8 cellular contexts compared by ENCODE assay signal in genomic region chr7:26151953-26152781, GRCh38. TPM values are rescaled to one million over a fixed set of nuclear protein-coding genes. Genes with fewer than 3 reads are reported as not detected.
DNase-seq lines count a peak whose midpoint lies in the region; ATAC-seq, FAIRE-seq and TF ChIP-seq lines count a peak whose summit lies in the region.

TSS of gene NFE2L3 (plus strand) at chr7:26152198. CDS start at chr7:26152499, 301 bp downstream.

- H3K9me3 Mint-ChIP-seq in T-helper 2 cell treated with Interferon-gamma antibody and Interleukin-4, amounts not matched to agents 5 μg/mL and 100 μg/mL, for 36 hours: no peaks in the 10 kb centered on the region
- H3K9me3 Mint-ChIP-seq in astrocyte (ENCODE audit: unreplicated experiment): peaks cover 3% of the 10 kb centered on the region

- peaks cover 9% of the 10 kb centered on the region for H3K27me3 ChIP-seq in astrocyte (ENCODE audit: insufficient read depth, low read length)

- H2AFZ ChIP-seq in astrocyte (ENCODE audit: low read depth, low read length): peak within 1 kb of the TSS; percentile 70

- H3K36me3 Mint-ChIP-seq in T-helper 2 cell treated with Interferon-gamma antibody and Interleukin-4, amounts not matched to agents 5 μg/mL and 100 μg/mL, for 36 hours (ENCODE audit: low read depth): peaks cover 4% of the 10 kb centered on the region
- H3K36me3 Mint-ChIP-seq in astrocyte (ENCODE audit: low read depth, unreplicated experiment): no peaks in the 10 kb centered on the region

- peaks cover 5% of the 10 kb centered on the region for H4K20me1 ChIP-seq in astrocyte (ENCODE audit: insufficient read depth, low read length)

- peak; percentile 8 for TF ChIP-seq CTCF in GM13977 (IDR thresholded peaks at IDR 0.05; ENCODE audit: extremely low read depth, insufficient read depth, missing control alignments)
- no peak for TF ChIP-seq CTCF in astrocyte (IDR thresholded peaks at IDR 0.05; ENCODE audit: insufficient read depth, low read depth, low read length)

- peak within 1 kb of the TSS; percentile 57 for H3K4me3 ChIP-seq in astrocyte (ENCODE audit: insufficient read depth, low read depth, low read length)

- in situ Hi-C loops in GM13977 (cut with MboI; ENCODE audit: low pct_unique_long_range_greater_than_20kb, low sequenced_read_pairs, unreplicated experiment): no loop called here

- H3K4me1 Mint-ChIP-seq in T-helper 2 cell treated with Interferon-gamma antibody and Interleukin-4, amounts not matched to agents 5 μg/mL and 100 μg/mL, for 36 hours (ENCODE audit: low read depth): peaks cover 43% of the 10 kb centered on the region
- peaks cover 31% of the 10 kb centered on the region for H3K4me1 Mint-ChIP-seq in astrocyte (ENCODE audit: low read depth, unreplicated experiment)

- H3K9ac ChIP-seq in astrocyte (ENCODE audit: low read length): peak within 1 kb of the TSS; percentile 70

- H3K4me3 Mint-ChIP-seq in T-helper 2 cell treated with Interferon-gamma antibody and Interleukin-4, amounts not matched to agents 5 μg/mL and 100 μg/mL, for 36 hours: peak within 1 kb of the TSS; percentile 95
- peak within 1 kb of the TSS; percentile 94 for H3K4me3 Mint-ChIP-seq in astrocyte (ENCODE audit: unreplicated experiment)

- H3K9me3 ChIP-seq in astrocyte (ENCODE audit: insufficient read depth, low read depth, low read length): no peaks in the 10 kb centered on the region

- H3K4me2 ChIP-seq in astrocyte (ENCODE audit: low read length): peak within 1 kb of the TSS; percentile 84

- H3K27ac Mint-ChIP-seq in T-helper 2 cell treated with Interferon-gamma antibody and Interleukin-4, amounts not matched to agents 5 μg/mL and 100 μg/mL, for 36 hours: peak within 1 kb of the TSS; percentile 91
- peak within 1 kb of the TSS; percentile 78 for H3K27ac Mint-ChIP-seq in astrocyte (ENCODE audit: unreplicated experiment)

- no peaks in the 10 kb centered on the region for H3K36me3 ChIP-seq in astrocyte (ENCODE audit: insufficient read depth, low read length)

- no peak for FAIRE-seq in astrocyte (lab: Jason Lieb, UNC)

- no peak within 1 kb of the TSS for H3K27ac ChIP-seq in astrocyte (ENCODE audit: low read depth, low read length)

- H3K4me1 ChIP-seq in astrocyte (ENCODE audit: insufficient read depth, low read length): peaks cover 37% of the 10 kb centered on the region

- DNase-seq in GM13977 (ENCODE audit: low spot score) (peak; percentile 94), NCI-H1436 treated with DMSO at 0.1 percent for 48 hours (lab: John Stamatoyannopoulos, UW) (peak; percentile 24), astrocyte (ENCODE audit: low read depth) (peak; percentile 37), hypothalamus (lab: John Stamatoyannopoulos, UW) (peak in 49 of 51 donors; percentile 1 to 86 (median 54)), sciatic nerve (ENCODE audit: low spot score) (peak; percentile 80), NCI-H128 (lab: John Stamatoyannopoulos, UW; ENCODE audit: unreplicated experiment) (no peak)
- DNase-seq in T-helper 2 cell treated with Interferon-gamma antibody and Interleukin-4, amounts not matched to agents 5 μg/mL and 100 μg/mL, for 36 hours (ENCODE audit: low spot score): peak; percentile 87

- ATAC-seq in HG02678 (IDR thresholded peaks at IDR 0.05; ENCODE audit: unreplicated experiment) (peak; percentile 68), sciatic nerve (peak; percentile 89)

- H3K27me3 Mint-ChIP-seq in T-helper 2 cell treated with Interferon-gamma antibody and Interleukin-4, amounts not matched to agents 5 μg/mL and 100 μg/mL, for 36 hours (ENCODE audit: low read depth): no peaks in the 10 kb centered on the region
- peaks cover 2% of the 10 kb centered on the region for H3K27me3 Mint-ChIP-seq in astrocyte (ENCODE audit: low read depth, unreplicated experiment)

- intact Hi-C loops in sciatic nerve (cut with DNase I): no loop called here

- H3K79me2 ChIP-seq in astrocyte (ENCODE audit: insufficient read depth, low read length): peaks cover 21% of the 10 kb centered on the region

RNA-seq across cellular contexts. Expression of gene NFE2L3, which starts in this region (rescaled TPM):
- 49.0 and 50.4 TPM in 2 replicates for total RNA-seq in astrocyte
- 3.8 TPM for total RNA-seq in sciatic nerve

Comparison
In these comparisons a context has a peak if more than half of its experiments do, and no peak if none do; other contexts are left out.
1. RNA of gene NFE2L3 (total RNA-seq): 49.0 to 50.4 TPM in astrocyte; 3.8 TPM in sciatic nerve (single experiment); every median in the first group is over 10 times any median in the second.